10 cellular contexts compared by ENCODE assay signal in genomic region chr10:104309980-104310978, GRCh38. TPM values are rescaled to one million over a fixed set of nuclear protein-coding genes. Genes with fewer than 3 reads are reported as not detected.
A peak's percentile ranks its signal among the peaks of the same experiment; 100 is the strongest.
DNase-seq lines count a peak whose midpoint lies in the region; TF ChIP-seq lines count a peak whose summit lies in the region.
"Had no signal": no experiment of that assay in that cellular context is flagged by ENCODE, and none has a peak within 500 bp of the region (broad histone marks: within the 10 kb centered on the region; RNA-seq: fewer than 3 reads in every experiment).

No MANE protein-coding gene starts in this region.

- POLR2A ChIA-PET in MCF 10A (lab: Yijun Ruan, JAX), result interaction anchor here (0.6 to 8.8 kb wide), 12 partner anchors 9 to 39 kb away, joined by 3 to 95 read pairs (median 4); partner anchors contain the start of gene ITPRIP

- BruUV-seq in MCF 10A (replicated peaks; lab: Mats Ljungman, UMichigan), result TSS peak; percentile 31

- intact Hi-C loops in MCF 10A (cut with micrococcal nuclease), result no loop called here

- WGBS in tibial nerve, 2 donors, result 56 to 64% methylated on average over 14 to 15 of the region's 15 CpGs

- no peak for TF ChIP-seq POLR2A in tibial nerve (IDR thresholded peaks at IDR 0.05)

- H3K27me3 ChIP-seq in tibial nerve, result no peaks in the 10 kb centered on the region

- H3K9me3 Mint-ChIP-seq in activated T-cell treated with anti-CD3 and anti-CD28 coated beads, Interleukin-2, amount 50 U/mL, for 24 hours, result no peaks in the 10 kb centered on the region
- no peaks in the 10 kb centered on the region for H3K9me3 Mint-ChIP-seq in MCF 10A (ENCODE audit: unreplicated experiment)
- H3K9me3 Mint-ChIP-seq: nephron had no signal

- H3K9me3 ChIP-seq in tibial nerve, result no peaks in the 10 kb centered on the region

- CTCF ChIA-PET in MCF 10A (lab: Yijun Ruan, JAX), result interaction anchor here (0.7 to 13.8 kb wide), 10 partner anchors 9 to 42 kb away, joined by 3 to 143 read pairs (median 8); partner anchors contain the start of gene CFAP58

- peak in 1 of 2 donors; percentile 74 for TF ChIP-seq EP300 in tibial nerve (IDR thresholded peaks at IDR 0.05)

- DNase-seq in activated T-cell treated with anti-CD3 and anti-CD28 coated beads, Interleukin-2, amount 50 U/mL, for 24 hours, result peak; percentile 24
- DNase-seq in activated T-cell treated with anti-CD3 and anti-CD28 coated beads for 4 hours (no peak), MCF 10A (ENCODE audit: unreplicated experiment) (peak; percentile 90), iris pigment epithelial cell (ENCODE audit: low read depth) (peak; percentile 84), tibial nerve (ENCODE audit: low spot score in 2 of 2) (peak; percentile 69 to 73), SHP77 treated with DMSO at 0.1 percent for 48 hours (lab: John Stamatoyannopoulos, UW) (no peak), DMS 273 treated with DMSO at 0.1 percent for 48 hours (lab: John Stamatoyannopoulos, UW) (no peak), D341Med (ENCODE audit: low spot score) (no peak)
- DNase-seq: Kasumi-1 had no signal

- TF ChIP-seq CTCF in MCF 10A (IDR thresholded peaks at IDR 0.05; ENCODE audit: unreplicated experiment), result no peak
- TF ChIP-seq CTCF in tibial nerve (IDR thresholded peaks at IDR 0.05), result no peak

- peaks cover 0 to 70% (median 28%) of the 10 kb centered on the region in 4 donors for H3K4me1 ChIP-seq in tibial nerve

- H3K4me3 Mint-ChIP-seq in activated T-cell treated with anti-CD3 and anti-CD28 coated beads, Interleukin-2, amount 50 U/mL, for 24 hours, result no peak overlapping the region
- no peak overlapping the region for H3K4me3 Mint-ChIP-seq in MCF 10A (ENCODE audit: unreplicated experiment)
- H3K4me3 Mint-ChIP-seq: nephron had no signal

- no peak overlapping the region for H3K27ac Mint-ChIP-seq in activated T-cell treated with anti-CD3 and anti-CD28 coated beads, Interleukin-2, amount 50 U/mL, for 24 hours
- H3K27ac Mint-ChIP-seq in MCF 10A (ENCODE audit: low read depth, unreplicated experiment), result peak overlapping the region; percentile 87
- H3K27ac Mint-ChIP-seq: nephron had no signal

- H3K36me3 Mint-ChIP-seq in activated T-cell treated with anti-CD3 and anti-CD28 coated beads, Interleukin-2, amount 50 U/mL, for 24 hours (ENCODE audit: low read depth), result peaks cover 58% of the 10 kb centered on the region
- peaks cover 65% of the 10 kb centered on the region for H3K36me3 Mint-ChIP-seq in MCF 10A (ENCODE audit: insufficient read depth, unreplicated experiment)

- H3K36me3 ChIP-seq in tibial nerve, result peaks cover 0 to 42% (median 26%) of the 10 kb centered on the region in 3 donors

- peak overlapping the region; percentile 8 to 82 (median 43) for H3K27ac ChIP-seq in tibial nerve

- H3K4me1 Mint-ChIP-seq in activated T-cell treated with anti-CD3 and anti-CD28 coated beads, Interleukin-2, amount 50 U/mL, for 24 hours (ENCODE audit: low read depth), result peaks cover 69% of the 10 kb centered on the region
- peaks cover 30% of the 10 kb centered on the region for H3K4me1 Mint-ChIP-seq in MCF 10A (ENCODE audit: insufficient read depth, unreplicated experiment)

- H3K27me3 Mint-ChIP-seq in activated T-cell treated with anti-CD3 and anti-CD28 coated beads, Interleukin-2, amount 50 U/mL, for 24 hours, result no peaks in the 10 kb centered on the region
- H3K27me3 Mint-ChIP-seq in MCF 10A (ENCODE audit: insufficient read depth, unreplicated experiment), result no peaks in the 10 kb centered on the region

- H3K4me3 ChIP-seq in tibial nerve, result no peak overlapping the region

RNA-seq across cellular contexts. Expression of gene ITPRIP, which starts 28.0 kb away (rescaled TPM):
- total RNA-seq in MCF 10A (2022), result 29.4 and 29.8 TPM in 2 replicates
- 10 to 100 TPM; 22.6 to 58.2 (median 39.9) TPM for total RNA-seq in tibial nerve

RNA-seq across cellular contexts. Expression of gene GSTO2, which starts 41.3 kb away (rescaled TPM):
- 33.8 and 40.9 TPM in 2 replicates for total RNA-seq in MCF 10A (2022)
- 1 to 10 TPM in 2 of 4 donors, under 1 TPM in 2; 0.30 to 1.7 (median 1.0) TPM for total RNA-seq in tibial nerve

RNA-seq across cellular contexts. Expression of gene CFAP58, which starts 43.4 kb away (rescaled TPM):
- total RNA-seq in MCF 10A (2022), result 0.89 and 1.1 TPM in 2 replicates
- total RNA-seq in tibial nerve, result under 1 TPM in 2 of 4 donors, not detected in 2; 0.20 to 0.21 TPM

RNA-seq across cellular contexts. Expression of gene GSTO1, which starts 55.6 kb away (rescaled TPM):
- 54.6 and 61.8 TPM in 2 replicates for total RNA-seq in MCF 10A (2022)
- 10 to 100 TPM; 51.6 to 84.6 (median 68.1) TPM for total RNA-seq in tibial nerve

Comparison
In these comparisons a context has a peak if more than half of its experiments do, and no peak if none do; other contexts are left out.
1. DNase-seq: peak in activated T-cell treated with anti-CD3 and anti-CD28 coated beads, Interleukin-2, amount 50 U/mL, for 24 hours (single experiment), MCF 10A (single experiment), iris pigment epithelial cell (single experiment) and tibial nerve (2 of 2); none in activated T-cell treated with anti-CD3 and anti-CD28 coated beads for 4 hours (single experiment), SHP77 treated with DMSO at 0.1 percent for 48 hours (single experiment), DMS 273 treated with DMSO at 0.1 percent for 48 hours (single experiment) and D341Med (single experiment).
2. RNA of gene GSTO2, which starts 41.3 kb away (total RNA-seq): 33.8 to 40.9 TPM in MCF 10A; 0.30 to 1.7 TPM in tibial nerve; every median in the first group is over 10 times any median in the second.